In genomic region chr22:31970490-31971444, GRCh38 we compare ENCODE assay signal across 1 cellular context.
TF ChIP-seq lines count a peak whose summit lies in the region.

No MANE protein-coding gene starts in this region.

TF ChIP-seq in SK-N-SH treated with all-trans-retinoic acid at 6 μM for 48 hours, 23 proteins besides CTCF, POLR2A, EP300 and RAD21 (continued from another document):
- no peak for TF ChIP-seq CREB5 (CRISPR knock-in tag; IDR thresholded peaks at IDR 0.05; ENCODE audit: low read depth)
- TF ChIP-seq CSDC2 (CRISPR knock-in tag; IDR thresholded peaks at IDR 0.05), result no peak
- TF ChIP-seq TOX (CRISPR knock-in tag; IDR thresholded peaks at IDR 0.05; ENCODE audit: borderline replicate concordance), result no peak
- TF ChIP-seq POU6F1 (CRISPR knock-in tag; IDR thresholded peaks at IDR 0.05; ENCODE audit: borderline replicate concordance, low read depth), result no peak
- TF ChIP-seq ZNF70 (CRISPR knock-in tag; IDR thresholded peaks at IDR 0.05), result no peak
- no peak for TF ChIP-seq OSR1 (CRISPR knock-in tag; IDR thresholded peaks at IDR 0.05)
- no peak for TF ChIP-seq ARNTL (CRISPR knock-in tag; IDR thresholded peaks at IDR 0.05; ENCODE audit: borderline replicate concordance, low read depth)
- TF ChIP-seq TCF4 (CRISPR knock-in tag; IDR thresholded peaks at IDR 0.05; ENCODE audit: borderline replicate concordance), result no peak
- TF ChIP-seq ISL1 (CRISPR knock-in tag; IDR thresholded peaks at IDR 0.05), result no peak
TF ChIP-seq in SK-N-SH treated with all-trans-retinoic acid at 6 μM for 48 hours: peak in this region for 0.
